ENCODE assay signal across 12 cellular contexts in genomic region chr7:86653919-86654659, GRCh38. TPM values are rescaled to one million over a fixed set of nuclear protein-coding genes. Genes with fewer than 3 reads are reported as not detected.
DNase-seq lines count a peak whose midpoint lies in the region; ATAC-seq and TF ChIP-seq lines count a peak whose summit lies in the region.
"Had no signal": no experiment of that assay in that cellular context is flagged by ENCODE, and none has a peak within 500 bp of the region (broad histone marks: within the 10 kb centered on the region; RNA-seq: fewer than 3 reads in every experiment).

No MANE protein-coding gene starts in this region.

- H3K4me3 Mint-ChIP-seq in CD8-positive, alpha-beta memory T cell, result no peak overlapping the region

- H3K27me3 Mint-ChIP-seq in CD8-positive, alpha-beta memory T cell, result no peaks in the 10 kb centered on the region

- no peak overlapping the region for H3K9ac ChIP-seq in rectal smooth muscle tissue (ENCODE audit: low read length)

- POLR2A ChIA-PET in CD8-positive, alpha-beta memory T cell (lab: Charles Lee), result no interaction called here

- ATAC-seq in HG02885 (IDR thresholded peaks at IDR 0.05; ENCODE audit: poor library complexity, unreplicated experiment), result no peak

- no peaks in the 10 kb centered on the region for H3K9me3 ChIP-seq in ascending aorta
- H3K9me3 ChIP-seq in CD8-positive, alpha-beta memory T cell (ENCODE audit: low read length), result no peaks in the 10 kb centered on the region
- H3K9me3 ChIP-seq: BE2C had no signal

- peaks cover 0 to 1% (median 0%) of the 10 kb centered on the region in 5 donors for H3K9me3 Mint-ChIP-seq in CD8-positive, alpha-beta memory T cell

- H3K4me3 ChIP-seq in ascending aorta, result peak overlapping the region; percentile 20 to 23
- peak overlapping the region; percentile 36 for H3K4me3 ChIP-seq in rectal smooth muscle tissue (ENCODE audit: low read length)
- no peak overlapping the region for H3K4me3 ChIP-seq in CD8-positive, alpha-beta memory T cell (ENCODE audit: low read length)

- intact Hi-C loops in ascending aorta (cut with DNase I), result no loop called here

- H3K27ac Mint-ChIP-seq in CD8-positive, alpha-beta memory T cell, result no peak overlapping the region

- no peaks in the 10 kb centered on the region for H3K27me3 ChIP-seq in ascending aorta
- H3K27me3 ChIP-seq in rectal smooth muscle tissue (ENCODE audit: control insufficient read depth, insufficient read depth, low read length), result no peaks in the 10 kb centered on the region
- no peaks in the 10 kb centered on the region for H3K27me3 ChIP-seq in CD8-positive, alpha-beta memory T cell (ENCODE audit: insufficient read depth, low read length, poor library complexity, severe bottlenecking)
- H3K27me3 ChIP-seq: BE2C had no signal

- DNase-seq in GM03348 (ENCODE audit: low spot score) (peak; percentile 5), ascending aorta (ENCODE audit: low spot score in 2 of 2) (no peak), hippocampal formation (lab: John Stamatoyannopoulos, UW) (peak; percentile 52 to 71), NCI-H2029 (lab: John Stamatoyannopoulos, UW) (no peak), NCI-H526 (lab: John Stamatoyannopoulos, UW) (no peak)
- DNase-seq in CD8-positive, alpha-beta memory T cell, result no peak
- DNase-seq: activated CD4-positive, alpha-beta T cell treated with anti-CD3 and anti-CD28 coated beads, Interleukin-2, amount 50 U/mL, for 48 hours; BE2C had no signal

- no peak for TF ChIP-seq CTCF in ascending aorta (IDR thresholded peaks at IDR 0.05)

- H3K36me3 Mint-ChIP-seq in CD8-positive, alpha-beta memory T cell, result no peaks in the 10 kb centered on the region

- no peak overlapping the region for H3K27ac ChIP-seq in ascending aorta
- H3K27ac ChIP-seq in rectal smooth muscle tissue (ENCODE audit: low read depth, low read length), result no peak overlapping the region
- H3K27ac ChIP-seq in CD8-positive, alpha-beta memory T cell (ENCODE audit: low read depth, low read length), result no peak overlapping the region

- CTCF ChIA-PET in CD8-positive, alpha-beta memory T cell (lab: Charles Lee), result no interaction called here

- no peaks in the 10 kb centered on the region for H3K4me1 Mint-ChIP-seq in CD8-positive, alpha-beta memory T cell

- H3K4me1 ChIP-seq in ascending aorta (no peaks in the 10 kb centered on the region), rectal smooth muscle tissue (ENCODE audit: control insufficient read depth, insufficient read depth, low read length) (no peaks in the 10 kb centered on the region)
- H3K4me1 ChIP-seq in CD8-positive, alpha-beta memory T cell (ENCODE audit: insufficient read depth, low read length), result no peaks in the 10 kb centered on the region
- H3K4me1 ChIP-seq: BE2C had no signal

- H3K36me3 ChIP-seq in ascending aorta (no peaks in the 10 kb centered on the region), rectal smooth muscle tissue (ENCODE audit: control insufficient read depth, insufficient read depth, low read length) (no peaks in the 10 kb centered on the region)
- H3K36me3 ChIP-seq in CD8-positive, alpha-beta memory T cell (ENCODE audit: insufficient read depth, low read length), result no peaks in the 10 kb centered on the region
- H3K36me3 ChIP-seq: BE2C had no signal

RNA-seq across cellular contexts. Expression of gene GRM3, which starts 10.4 kb away (rescaled TPM):
- not detected for total RNA-seq in ascending aorta
- not detected for total RNA-seq in CD8-positive, alpha-beta memory T cell
- not detected for polyA plus RNA-seq in CD8-positive, alpha-beta memory T cell
- total RNA-seq: mononuclear cell; T-helper 1 cell treated with Interleukin-12 subunit alpha and Interleukin-12 subunit beta and Interleukin-4 antibody, amounts not matched to agents 30 ng/mL and 1 ng/mL, for 36 hours had no signal

Comparison
In these comparisons a context has a peak if more than half of its experiments do, and no peak if none do; other contexts are left out.
1. DNase-seq: peak in GM03348 (single experiment) and hippocampal formation (2 of 2); none in ascending aorta (0 of 2), NCI-H2029 (single experiment), NCI-H526 (0 of 2) and CD8-positive, alpha-beta memory T cell (0 of 5).